Comparison of ENCODE assay signal across 8 cellular contexts in the genomic region with DNA sequence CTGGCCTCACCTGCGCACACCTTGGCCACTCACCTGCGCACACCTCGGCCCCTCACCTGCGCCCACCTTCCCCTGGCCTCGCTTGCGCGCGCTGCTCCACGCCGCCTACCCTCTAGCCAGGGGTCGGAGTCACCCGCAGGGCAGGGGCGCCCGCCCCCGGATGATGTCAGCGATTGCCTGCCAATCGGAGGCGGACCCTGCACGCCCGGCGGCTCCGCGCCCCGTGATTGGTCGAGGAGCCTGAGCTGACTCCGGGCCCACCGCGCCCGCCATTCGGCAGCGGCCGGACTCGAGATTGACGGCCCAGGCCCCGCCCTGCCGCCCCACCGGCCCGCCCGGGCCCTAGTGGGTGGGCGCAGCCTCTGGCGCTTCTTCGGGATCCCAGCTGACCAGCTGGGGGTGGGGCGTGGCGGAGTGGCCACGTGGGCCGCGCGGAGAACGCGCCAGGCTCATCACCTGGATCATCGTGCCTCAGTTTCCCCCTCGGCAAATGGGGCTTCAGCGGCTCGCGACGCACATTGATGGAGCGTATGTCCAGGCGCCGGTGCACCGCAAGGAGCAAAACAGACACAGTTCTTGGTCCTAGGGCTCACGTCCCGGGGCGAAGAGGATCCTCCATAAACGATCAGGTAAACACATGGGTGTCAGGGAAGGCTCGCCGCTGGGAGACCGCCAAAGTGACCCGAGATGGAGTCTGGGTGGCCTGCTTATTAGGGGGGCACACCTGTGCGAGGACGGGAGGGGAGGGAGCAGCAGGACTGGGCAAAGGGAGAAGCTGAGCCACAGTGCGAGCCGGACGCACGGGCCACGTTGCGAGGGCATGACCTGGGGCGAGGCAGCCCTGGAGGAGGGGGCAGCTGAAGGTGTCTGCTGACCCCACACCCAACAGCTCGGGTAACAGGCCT. TPM values are rescaled to one million over a fixed set of nuclear protein-coding genes. Genes with fewer than 3 reads are reported as not detected.
DNase-seq lines count a peak whose midpoint lies in the region; ATAC-seq, FAIRE-seq and TF ChIP-seq lines count a peak whose summit lies in the region.

A gene with protein sequence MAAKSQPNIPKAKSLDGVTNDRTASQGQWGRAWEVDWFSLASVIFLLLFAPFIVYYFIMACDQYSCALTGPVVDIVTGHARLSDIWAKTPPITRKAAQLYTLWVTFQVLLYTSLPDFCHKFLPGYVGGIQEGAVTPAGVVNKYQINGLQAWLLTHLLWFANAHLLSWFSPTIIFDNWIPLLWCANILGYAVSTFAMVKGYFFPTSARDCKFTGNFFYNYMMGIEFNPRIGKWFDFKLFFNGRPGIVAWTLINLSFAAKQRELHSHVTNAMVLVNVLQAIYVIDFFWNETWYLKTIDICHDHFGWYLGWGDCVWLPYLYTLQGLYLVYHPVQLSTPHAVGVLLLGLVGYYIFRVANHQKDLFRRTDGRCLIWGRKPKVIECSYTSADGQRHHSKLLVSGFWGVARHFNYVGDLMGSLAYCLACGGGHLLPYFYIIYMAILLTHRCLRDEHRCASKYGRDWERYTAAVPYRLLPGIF (minus strand): TSS at position 137 of the 905 bp plus-strand sequence. CDS start 3,441 bp downstream, outside the sequence.

- H3K9me3 Mint-ChIP-seq in activated CD4-positive, alpha-beta T cell treated with anti-CD3 and anti-CD28 coated beads for 36 hours (ENCODE audit: low read depth): no peaks in the 10 kb centered on the region
- H3K9me3 Mint-ChIP-seq in chondrocyte (ENCODE audit: low read depth): peaks cover 7% of the 10 kb centered on the region

- peaks cover 43% of the 10 kb centered on the region for H3K4me1 Mint-ChIP-seq in activated CD4-positive, alpha-beta T cell treated with anti-CD3 and anti-CD28 coated beads for 36 hours
- H3K4me1 Mint-ChIP-seq in chondrocyte (ENCODE audit: low read depth): peaks cover 41% of the 10 kb centered on the region

- H3K4me1 ChIP-seq in BE2C: peaks cover 11% of the 10 kb centered on the region

- peak; percentile 82 for ATAC-seq in HG03442 (IDR thresholded peaks at IDR 0.05; ENCODE audit: unreplicated experiment)
- ATAC-seq in activated CD4-positive, alpha-beta T cell treated with anti-CD3 and anti-CD28 coated beads for 36 hours: peak; percentile 89

- TF ChIP-seq CTCF in BE2C (IDR thresholded peaks at IDR 0.05; ENCODE audit: low read depth, low read length) (no peak), chondrocyte (IDR thresholded peaks at IDR 0.05) (no peak)

- FAIRE-seq in GM19239 (lab: Jason Lieb, UNC): peak; percentile 31

- intact Hi-C loops in activated CD4-positive, alpha-beta T cell treated with anti-CD3 and anti-CD28 coated beads for 36 hours (cut with DNase I, micrococcal nuclease): loop anchor here in 1 of 2 experiments (1.0 to 5.0 kb wide), 6 partner anchors 94 to 1245 kb away; partner anchors contain the start of genes FADD, LRRC51, NUMA1 and PPFIA1

- no peaks in the 10 kb centered on the region for H3K9me3 ChIP-seq in BE2C

- H3K27me3 ChIP-seq in BE2C: no peaks in the 10 kb centered on the region

- H3K4me3 Mint-ChIP-seq in activated CD4-positive, alpha-beta T cell treated with anti-CD3 and anti-CD28 coated beads for 36 hours: peak within 1 kb of the TSS; percentile 88
- peak within 1 kb of the TSS; percentile 90 for H3K4me3 Mint-ChIP-seq in chondrocyte (ENCODE audit: unreplicated experiment)

- POLR2A ChIA-PET in activated CD4-positive, alpha-beta T cell treated with anti-CD3 and anti-CD28 coated beads for 36 hours (lab: Charles Lee): no interaction called here

- H3K27ac Mint-ChIP-seq in activated CD4-positive, alpha-beta T cell treated with anti-CD3 and anti-CD28 coated beads for 36 hours: peak within 1 kb of the TSS; percentile 90
- peak within 1 kb of the TSS; percentile 83 for H3K27ac Mint-ChIP-seq in chondrocyte (ENCODE audit: unreplicated experiment)

- peak; percentile 99 for DNase-seq in BE2C
- DNase-seq in GM19239 (ENCODE audit: insufficient read length, low spot score): peak; percentile 96
- peak; percentile 83 to 94 for DNase-seq in NCI-H524 (lab: John Stamatoyannopoulos, UW)
- DNase-seq in activated CD4-positive, alpha-beta T cell treated with anti-CD3 and anti-CD28 coated beads for 36 hours: peak; percentile 97
- peak; percentile 99 for DNase-seq in chondrocyte (ENCODE audit: low spot score)
- DNase-seq in kidney glomerular epithelial cell (lab: John Stamatoyannopoulos, UW): peak; percentile 63
- peak; percentile 73 to 89 for DNase-seq in stimulated activated CD4-positive, alpha-beta T cell treated with anti-CD3 and anti-CD28 coated beads, Interleukin-1b, Interleukin-23, amount 100 ng/mL, for 1 hour (ENCODE audit: low read depth in 2 of 2)

- H3K36me3 ChIP-seq in BE2C: peaks cover 33% of the 10 kb centered on the region

- CTCF ChIA-PET in activated CD4-positive, alpha-beta T cell treated with anti-CD3 and anti-CD28 coated beads for 36 hours (lab: Charles Lee): interaction anchor here (0.6 to 0.7 kb wide), 2 partner anchors 113 to 352 kb away, joined by 3 to 4 read pairs; no protein-coding TSS in a partner anchor

- peak within 1 kb of the TSS; percentile 94 for H3K4me3 ChIP-seq in BE2C (ENCODE audit: low read depth, low read length)

- H3K27me3 Mint-ChIP-seq in activated CD4-positive, alpha-beta T cell treated with anti-CD3 and anti-CD28 coated beads for 36 hours: no peaks in the 10 kb centered on the region
- no peaks in the 10 kb centered on the region for H3K27me3 Mint-ChIP-seq in chondrocyte (ENCODE audit: low read depth)

- H3K36me3 Mint-ChIP-seq in activated CD4-positive, alpha-beta T cell treated with anti-CD3 and anti-CD28 coated beads for 36 hours (ENCODE audit: low read depth): peaks cover 53% of the 10 kb centered on the region
- peaks cover 12% of the 10 kb centered on the region for H3K36me3 Mint-ChIP-seq in chondrocyte (ENCODE audit: low read depth)

RNA-seq across cellular contexts. Expression of the gene that starts here (rescaled TPM):
- polyA plus RNA-seq in BE2C (2012; ENCODE audit: insufficient read depth, insufficient read length, low read depth): 86.6 TPM
- 10 to 100 TPM; 57.3 to 64.0 TPM for total RNA-seq in activated CD4-positive, alpha-beta T cell treated with anti-CD3 and anti-CD28 coated beads for 36 hours
- total RNA-seq in chondrocyte: 44.4 to 58.7 TPM (median 57.5 TPM) in 3 replicates

Comparison
In these comparisons a context has a peak if more than half of its experiments do, and no peak if none do; other contexts are left out.
1. Peak in every context shown above with its lines: DNase-seq, ATAC-seq and H3K4me3 ChIP-seq.